8 cellular contexts compared by ENCODE assay signal in genomic region chr10:43348511-43349312, GRCh38. TPM values are rescaled to one million over a fixed set of nuclear protein-coding genes. Genes with fewer than 3 reads are reported as not detected.
DNase-seq lines count a peak whose midpoint lies in the region; ATAC-seq and TF ChIP-seq lines count a peak whose summit lies in the region.

No MANE protein-coding gene starts in this region.

- H3K9me3 ChIP-seq in neural cell (ENCODE audit: low read length) = no peaks in the 10 kb centered on the region

- H3K4me3 ChIP-seq in neural cell (ENCODE audit: low read length) = no peak overlapping the region

- no peaks in the 10 kb centered on the region for H4K20me1 ChIP-seq in neural cell (ENCODE audit: insufficient read depth)

- peak; percentile 80 for TF ChIP-seq RAD21 in neural cell (conservative IDR thresholded peaks at IDR 0.05)

- ATAC-seq in GM21515 (IDR thresholded peaks at IDR 0.05; ENCODE audit: unreplicated experiment) = peak; percentile 99

- no peaks in the 10 kb centered on the region for H3K9me3 Mint-ChIP-seq in stimulated activated naive CD8-positive, alpha-beta T cell treated with anti-CD3 and anti-CD28 coated beads, Interleukin-15, Interleukin-2, amounts not matched to agents 100 ng/mL and 50 ng/mL, for 24 hours

- no peak for TF ChIP-seq EP300 in neural cell (conservative IDR thresholded peaks at IDR 0.05; ENCODE audit: poor library complexity, severe bottlenecking)

- no peaks in the 10 kb centered on the region for H3K36me3 ChIP-seq in neural cell (ENCODE audit: insufficient read depth, low read length)

- H3K4me2 ChIP-seq in neural cell (ENCODE audit: low read length) = no peak overlapping the region

- no peaks in the 10 kb centered on the region for H3K9me2 ChIP-seq in neural cell (ENCODE audit: insufficient read depth, low read length)

- H3K4me3 Mint-ChIP-seq in stimulated activated naive CD8-positive, alpha-beta T cell treated with anti-CD3 and anti-CD28 coated beads, Interleukin-15, Interleukin-2, amounts not matched to agents 100 ng/mL and 50 ng/mL, for 24 hours = no peak overlapping the region

- H3K36me3 Mint-ChIP-seq in stimulated activated naive CD8-positive, alpha-beta T cell treated with anti-CD3 and anti-CD28 coated beads, Interleukin-15, Interleukin-2, amounts not matched to agents 100 ng/mL and 50 ng/mL, for 24 hours (ENCODE audit: low read depth) = no peaks in the 10 kb centered on the region

- H3K27me3 ChIP-seq in neural cell (ENCODE audit: insufficient read depth, low read depth, low read length) = no peaks in the 10 kb centered on the region

- peaks cover 11% of the 10 kb centered on the region for H3K27me3 Mint-ChIP-seq in stimulated activated naive CD8-positive, alpha-beta T cell treated with anti-CD3 and anti-CD28 coated beads, Interleukin-15, Interleukin-2, amounts not matched to agents 100 ng/mL and 50 ng/mL, for 24 hours

- peak; percentile 72 for DNase-seq in DMS153 treated with DMSO at 0.1 percent for 48 hours (lab: John Stamatoyannopoulos, UW; ENCODE audit: unreplicated experiment)
- DNase-seq in HT1080 (ENCODE audit: low read depth) = peak; percentile 76
- peak; percentile 94 for DNase-seq in OCI-M1 (lab: John Stamatoyannopoulos, UW)
- peak; percentile 81 for DNase-seq in activated T-cell treated with anti-CD3 and anti-CD28 coated beads for 48 hours (ENCODE audit: low read depth)
- peak; percentile 64 for DNase-seq in fibroblast of gingiva (ENCODE audit: low read depth)

- no peaks in the 10 kb centered on the region for H3F3A ChIP-seq in neural cell (ENCODE audit: insufficient read depth, low read length, poor library complexity, severe bottlenecking)

- no peak overlapping the region for H3K9ac ChIP-seq in neural cell (ENCODE audit: low read length)

- no peak overlapping the region for H2AFZ ChIP-seq in neural cell (ENCODE audit: low read depth, low read length)

- peaks cover 9% of the 10 kb centered on the region for H3K4me1 Mint-ChIP-seq in stimulated activated naive CD8-positive, alpha-beta T cell treated with anti-CD3 and anti-CD28 coated beads, Interleukin-15, Interleukin-2, amounts not matched to agents 100 ng/mL and 50 ng/mL, for 24 hours (ENCODE audit: low read depth)

- no peak overlapping the region for H3K27ac ChIP-seq in neural cell (ENCODE audit: low read length)

- H3K79me2 ChIP-seq in neural cell (replicated peaks; ENCODE audit: insufficient read depth, low read length) = no peaks in the 10 kb centered on the region

- TF ChIP-seq CTCF in neural cell (IDR thresholded peaks at IDR 0.05; ENCODE audit: poor library complexity, severe bottlenecking) = peak; percentile 77

- H3K27ac Mint-ChIP-seq in stimulated activated naive CD8-positive, alpha-beta T cell treated with anti-CD3 and anti-CD28 coated beads, Interleukin-15, Interleukin-2, amounts not matched to agents 100 ng/mL and 50 ng/mL, for 24 hours = peak overlapping the region; percentile 28

TF ChIP-seq in neural cell, 6 proteins besides CTCF, POLR2A, EP300 and RAD21:
- TF ChIP-seq SMC3 (conservative IDR thresholded peaks at IDR 0.05; ENCODE audit: poor library complexity) = peak; percentile 76
- TF ChIP-seq POLR2AphosphoS5 (IDR thresholded peaks at IDR 0.05) = no peak

RNA-seq across cellular contexts. Expression of gene FXYD4, which starts 22.7 kb away (rescaled TPM):
- total RNA-seq in HT1080 (2014; rRNA removed; shearing (Covaris generic)) = not detected in 2 replicates
- polyA plus RNA-seq in HT1080 (2015; cell fraction: cytosol; rRNA removed) = not detected in 2 replicates
- polyA plus RNA-seq in HT1080 (2015; cell fraction: nucleus; rRNA removed) = not detected in 2 replicates
- not detected in 2 replicates for polyA plus RNA-seq in neural cell
- not detected in 2 replicates for polyA minus RNA-seq in neural cell
